ENCODE assay signal across 21 cellular contexts in the genomic region with DNA sequence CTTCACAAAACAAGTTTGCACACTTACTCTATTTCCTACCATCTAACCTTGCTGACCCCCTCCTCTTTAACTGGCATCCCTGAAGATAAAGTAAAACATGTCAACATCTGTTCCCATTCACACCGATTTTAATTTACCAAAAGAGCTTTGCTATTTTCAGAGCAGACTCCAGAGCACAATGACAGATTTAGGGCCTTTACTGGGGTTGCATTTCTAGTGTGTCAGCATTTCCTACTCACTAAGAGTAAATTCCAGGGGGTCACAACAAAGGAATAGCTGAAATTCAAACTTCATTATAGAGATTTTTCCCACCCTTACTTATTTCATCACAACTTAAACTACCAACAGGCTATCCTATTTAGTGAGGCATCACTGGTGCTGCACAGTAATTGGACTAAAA.
DNase-seq lines count a peak whose midpoint lies in the region; ATAC-seq and TF ChIP-seq lines count a peak whose summit lies in the region.
"Had no signal": no experiment of that assay in that cellular context is flagged by ENCODE, and none has a peak within 500 bp of the region (broad histone marks: within the 10 kb centered on the region; RNA-seq: fewer than 3 reads in every experiment).

No MANE protein-coding gene starts in this region.

- H3K4me1 Mint-ChIP-seq in brain: peaks cover 92% of the 10 kb centered on the region
- H3K4me1 Mint-ChIP-seq in neural progenitor cell: peaks cover 57% of the 10 kb centered on the region
- H3K4me1 Mint-ChIP-seq in activated naive CD8-positive, alpha-beta T cell treated with anti-CD3 and anti-CD28 coated beads, Interleukin-2, amount 50 U/mL, for 24 hours: no peaks in the 10 kb centered on the region

- H3F3A ChIP-seq in neural progenitor cell (ENCODE audit: low read depth): no peaks in the 10 kb centered on the region

- H3K4me3 Mint-ChIP-seq in brain (peak overlapping the region in 1 of 5 experiments; percentile 1), neural progenitor cell (no peak overlapping the region)
- H3K4me3 Mint-ChIP-seq in activated naive CD8-positive, alpha-beta T cell treated with anti-CD3 and anti-CD28 coated beads, Interleukin-2, amount 50 U/mL, for 24 hours: no peak overlapping the region

- TF ChIP-seq POLR2A in sigmoid colon (IDR thresholded peaks at IDR 0.05): no peak

- no peaks in the 10 kb centered on the region for H3K79me2 ChIP-seq in neural progenitor cell (ENCODE audit: low read depth)

- H3K9me3 ChIP-seq in left ventricle myocardium inferior (replicated peaks) (no peaks in the 10 kb centered on the region), neural progenitor cell (ENCODE audit: low read depth) (no peaks in the 10 kb centered on the region), sigmoid colon (no peaks in the 10 kb centered on the region)
- H3K9me3 ChIP-seq: BE2C, SJCRH30 had no signal

- DNase-seq in left ventricle myocardium inferior: no peak
- no peak for DNase-seq in cardiac septum (ENCODE audit: low spot score)
- DNase-seq in neural progenitor cell (ENCODE audit: low spot score): no peak
- no peak for DNase-seq in NCI-H446 treated with DMSO at 0.1 percent for 48 hours (lab: John Stamatoyannopoulos, UW)
- no peak for DNase-seq in activated naive CD8-positive, alpha-beta T cell treated with anti-CD3 and anti-CD28 coated beads, Interleukin-2, amount 50 U/mL, for 24 hours
- DNase-seq in sigmoid colon: no peak
- no peak for DNase-seq in GM03348 (ENCODE audit: low spot score)
- DNase-seq: BE2C, DMS79 treated with DMSO at 0.1 percent for 48 hours, GM23248, IMR-90, Karpas-422, MV-4-11, NCI-H1105 treated with DMSO at 0.1 percent for 48 hours, NCI-H2029 treated with DMSO at 0.1 percent for 48 hours, NCI-H226, OCI-M1 had no signal

- no peak overlapping the region for H3K9ac ChIP-seq in neural progenitor cell
- H3K9ac ChIP-seq: GM23248 had no signal

- H3K27me3 Mint-ChIP-seq in brain: peaks cover 8% of the 10 kb centered on the region
- no peaks in the 10 kb centered on the region for H3K27me3 Mint-ChIP-seq in neural progenitor cell (ENCODE audit: insufficient read depth, low read depth)
- no peaks in the 10 kb centered on the region for H3K27me3 Mint-ChIP-seq in activated naive CD8-positive, alpha-beta T cell treated with anti-CD3 and anti-CD28 coated beads, Interleukin-2, amount 50 U/mL, for 24 hours

- H3K4me1 ChIP-seq in left ventricle myocardium inferior: peaks cover 62% of the 10 kb centered on the region
- H3K4me1 ChIP-seq in neural progenitor cell: peaks cover 37% of the 10 kb centered on the region
- peaks cover 0 to 11% (median 5%) of the 10 kb centered on the region in 4 donors for H3K4me1 ChIP-seq in sigmoid colon
- H3K4me1 ChIP-seq: BE2C had no signal

- no peaks in the 10 kb centered on the region for H3K9me3 Mint-ChIP-seq in brain
- no peaks in the 10 kb centered on the region for H3K9me3 Mint-ChIP-seq in neural progenitor cell
- no peaks in the 10 kb centered on the region for H3K9me3 Mint-ChIP-seq in activated naive CD8-positive, alpha-beta T cell treated with anti-CD3 and anti-CD28 coated beads, Interleukin-2, amount 50 U/mL, for 24 hours

- no peaks in the 10 kb centered on the region for H3K27me3 ChIP-seq in left ventricle myocardium inferior (ENCODE audit: low read depth)
- peaks cover 4% of the 10 kb centered on the region for H3K27me3 ChIP-seq in neural progenitor cell
- no peaks in the 10 kb centered on the region for H3K27me3 ChIP-seq in sigmoid colon
- H3K27me3 ChIP-seq: BE2C, SJCRH30 had no signal

- intact Hi-C loops in left ventricle myocardium inferior (cut with micrococcal nuclease): no loop called here
- intact Hi-C loops in cardiac septum (cut with DNase I): loop anchor here (10.0 kb wide), 1 partner anchor 61 kb away; no protein-coding TSS in a partner anchor
- intact Hi-C loops in sigmoid colon (cut with DNase I): no loop called here

- H3K4me2 ChIP-seq in neural progenitor cell: peak overlapping the region; percentile 13

- H3K27ac Mint-ChIP-seq in brain (peak overlapping the region in 4 of 5 experiments; percentile 15 to 49 (median 34)), neural progenitor cell (peak overlapping the region; percentile 9)
- no peak overlapping the region for H3K27ac Mint-ChIP-seq in activated naive CD8-positive, alpha-beta T cell treated with anti-CD3 and anti-CD28 coated beads, Interleukin-2, amount 50 U/mL, for 24 hours

- H3K36me3 ChIP-seq in left ventricle myocardium inferior (no peaks in the 10 kb centered on the region), neural progenitor cell (no peaks in the 10 kb centered on the region), sigmoid colon (no peaks in the 10 kb centered on the region)
- H3K36me3 ChIP-seq: BE2C, SJCRH30 had no signal

- no peak for ATAC-seq in activated naive CD8-positive, alpha-beta T cell treated with anti-CD3 and anti-CD28 coated beads, Interleukin-2, amount 50 U/mL, for 24 hours
- ATAC-seq: GM12878, HCT116 had no signal

- peak overlapping the region; percentile 35 for H2AFZ ChIP-seq in neural progenitor cell (replicated peaks)
- H2AFZ ChIP-seq: GM23248 had no signal

- no peak for TF ChIP-seq EP300 in sigmoid colon (IDR thresholded peaks at IDR 0.05)

- no peaks in the 10 kb centered on the region for H4K20me1 ChIP-seq in neural progenitor cell (ENCODE audit: low read depth)

- H3K4me3 ChIP-seq in left ventricle myocardium inferior (no peak overlapping the region), neural progenitor cell (no peak overlapping the region), sigmoid colon (no peak overlapping the region)
- H3K4me3 ChIP-seq: GM12878, GM23248, SJCRH30 had no signal

- 44 to 73% methylated on average over 1 of the region's 1 CpG for WGBS in sigmoid colon, 2 donors

- H3K27ac ChIP-seq in left ventricle myocardium inferior (replicated peaks): peak overlapping the region; percentile 76
- H3K27ac ChIP-seq in neural progenitor cell: no peak overlapping the region
- H3K27ac ChIP-seq in sigmoid colon: no peak overlapping the region
- H3K27ac ChIP-seq: GM23248, SJCRH30 had no signal

- H3K36me3 Mint-ChIP-seq in brain: no peaks in the 10 kb centered on the region
- no peaks in the 10 kb centered on the region for H3K36me3 Mint-ChIP-seq in neural progenitor cell
- no peaks in the 10 kb centered on the region for H3K36me3 Mint-ChIP-seq in activated naive CD8-positive, alpha-beta T cell treated with anti-CD3 and anti-CD28 coated beads, Interleukin-2, amount 50 U/mL, for 24 hours (ENCODE audit: low read depth)

- TF ChIP-seq CTCF in left ventricle myocardium inferior (IDR thresholded peaks at IDR 0.05; ENCODE audit: borderline replicate concordance) (no peak), brain (conservative IDR thresholded peaks at IDR 0.05) (no peak), neural progenitor cell (IDR thresholded peaks at IDR 0.05) (no peak), sigmoid colon (IDR thresholded peaks at IDR 0.05) (no peak)
